10 cellular contexts compared by ENCODE assay signal in the genomic region with DNA sequence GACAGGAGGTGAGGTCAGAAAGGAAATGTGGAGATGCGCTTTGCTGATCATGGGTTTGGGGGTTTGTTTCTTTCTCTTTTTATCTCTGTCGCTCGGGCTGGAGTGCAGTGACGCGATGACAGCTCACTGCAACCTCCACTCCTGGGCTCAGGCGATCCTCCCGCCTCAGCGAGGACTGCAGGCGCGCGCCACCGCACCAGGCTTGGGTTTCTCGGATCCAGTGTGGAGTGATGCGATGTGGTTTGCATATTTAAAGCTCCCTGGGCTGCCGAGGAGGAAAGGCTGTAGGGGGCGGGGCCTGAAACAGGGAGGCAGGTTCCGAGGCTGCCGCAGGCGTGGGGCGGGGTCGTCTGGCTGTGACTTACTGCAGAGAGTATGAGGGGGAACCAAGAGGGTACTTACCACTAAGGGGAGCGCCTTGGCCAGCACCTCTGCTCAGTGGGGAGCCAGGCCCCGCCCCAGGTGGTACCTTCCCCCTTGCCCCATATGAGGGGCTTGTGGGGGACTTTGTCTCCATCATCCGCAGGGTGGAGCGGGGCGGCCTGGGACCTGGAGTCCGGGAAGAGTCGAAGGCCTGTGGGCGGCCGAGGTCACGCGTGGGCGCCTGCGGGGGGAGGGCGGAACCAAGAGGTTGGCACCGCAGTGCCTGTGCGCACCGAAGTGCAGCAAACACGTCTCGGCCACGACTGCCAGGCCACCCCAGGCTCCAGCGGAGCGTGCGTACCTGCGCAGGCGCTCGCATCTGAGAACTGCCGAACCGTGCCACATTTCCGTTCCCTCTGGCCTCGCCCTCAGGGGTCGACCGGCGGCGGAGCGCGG. TPM values are rescaled to one million over a fixed set of nuclear protein-coding genes. Genes with fewer than 3 reads are reported as not detected.
A peak's percentile ranks its signal among the peaks of the same experiment; 100 is the strongest.
DNase-seq lines count a peak whose midpoint lies in the region; ATAC-seq, FAIRE-seq and TF ChIP-seq lines count a peak whose summit lies in the region.
"Had no signal": no experiment of that assay in that cellular context is flagged by ENCODE, and none has a peak within 500 bp of the region (broad histone marks: within the 10 kb centered on the region; RNA-seq: fewer than 3 reads in every experiment).

No MANE protein-coding gene starts in this region.

- H3K4me3 Mint-ChIP-seq in naive thymus-derived CD4-positive, alpha-beta T cell = peak overlapping the region; percentile 75 to 89 (median 86)

- peak overlapping the region; percentile 80 to 98 (median 93) for H3K27ac Mint-ChIP-seq in naive thymus-derived CD4-positive, alpha-beta T cell

- DNase-seq in DMS53 (lab: John Stamatoyannopoulos, UW) (peak; percentile 81), DMS53 treated with DMSO at 0.1 percent for 48 hours (lab: John Stamatoyannopoulos, UW; ENCODE audit: unreplicated experiment) (no peak), RWPE1 (ENCODE audit: low spot score) (no peak), mammary epithelial cell (no peak), SK-N-SH (no peak), HepG2 (ENCODE audit: low spot score) (no peak), SW 1271 (lab: John Stamatoyannopoulos, UW) (no peak)
- peak; percentile 28 to 72 (median 48) for DNase-seq in naive thymus-derived CD4-positive, alpha-beta T cell

- BruUV-seq in mammary epithelial cell (replicated peaks; lab: Mats Ljungman, UMichigan) (no TSS peak), HepG2 (replicated peaks; lab: Mats Ljungman, UMichigan) (no TSS peak)

- TF ChIP-seq RAD21 in SK-N-SH (IDR thresholded peaks at IDR 0.05; ENCODE audit: low read length) = no peak
- TF ChIP-seq RAD21 in HepG2 (CRISPR knock-in tag; IDR thresholded peaks at IDR 0.05) = no peak

- ATAC-seq in naive thymus-derived CD4-positive, alpha-beta T cell = peak; percentile 69
- no peak for ATAC-seq in HepG2

- H3K9me2 ChIP-seq in SK-N-SH = no peaks in the 10 kb centered on the region

- H3K27me3 ChIP-seq in mammary epithelial cell (ENCODE audit: insufficient read depth, low read length) = no peaks in the 10 kb centered on the region
- no peaks in the 10 kb centered on the region for H3K27me3 ChIP-seq in naive thymus-derived CD4-positive, alpha-beta T cell (ENCODE audit: control insufficient read depth in 2 of 2, insufficient read depth in 2 of 2, low read length in 2 of 2)
- no peaks in the 10 kb centered on the region for H3K27me3 ChIP-seq in SK-N-SH (ENCODE audit: insufficient read depth)
- H3K27me3 ChIP-seq in HepG2 (ENCODE audit: control insufficient read depth in 1 of 2, insufficient read depth in 2 of 2, low read length in 2 of 2) = peaks cover 0 to 3% of the 10 kb centered on the region in 2 experiments; a peak in 1 of 5 replicates

- H3K27ac ChIP-seq in RWPE1 (peak overlapping the region; percentile 97), mammary epithelial cell (ENCODE audit: insufficient read depth, low read depth, low read length) (no peak overlapping the region), SK-N-SH (ENCODE audit: low read depth in 2 of 2, low read length in 1 of 2) (no peak overlapping the region), HepG2 (ENCODE audit: extremely low read length, insufficient read depth, low read length) (no peak overlapping the region)
- peak overlapping the region; percentile 66 for H3K27ac ChIP-seq in naive thymus-derived CD4-positive, alpha-beta T cell (ENCODE audit: low read depth, low read length)
- H3K27ac ChIP-seq: neutrophil had no signal

- H3K4me3 ChIP-seq in mammary epithelial cell (replicated peaks in 1 of 3; ENCODE audit: insufficient read depth in 1 of 3, low read depth in 2 of 3, low read length in 3 of 3) = no peak overlapping the region
- H3K4me3 ChIP-seq in naive thymus-derived CD4-positive, alpha-beta T cell (ENCODE audit: low read length) = peak overlapping the region; percentile 60
- H3K4me3 ChIP-seq in SK-N-SH (ENCODE audit: low read depth in 2 of 2, low read length in 1 of 2) = no peak overlapping the region
- no peak overlapping the region for H3K4me3 ChIP-seq in HepG2 (replicated peaks in 1 of 3; ENCODE audit: insufficient read depth in 1 of 3, low read depth in 2 of 3, low read length in 3 of 3)

- no peak overlapping the region for H3K9ac ChIP-seq in mammary epithelial cell (ENCODE audit: insufficient read depth, low read length)
- H3K9ac ChIP-seq in SK-N-SH = no peak overlapping the region
- H3K9ac ChIP-seq in HepG2 (ENCODE audit: insufficient read depth, low read depth, low read length) = no peak overlapping the region

- POLR2A ChIA-PET in RWPE1 (lab: Yijun Ruan, JAX; ENCODE audit: low non-redundant PET) (no interaction called here), SK-N-SH (lab: Yijun Ruan, JAX) (no interaction called here), HepG2 (lab: Yijun Ruan, JAX) (interaction anchor here (1.4 to 3.9 kb wide), 2 partner anchors 13 to 20 kb away, joined by 3 to 37 read pairs; no protein-coding TSS in a partner anchor)
- POLR2A ChIA-PET in naive thymus-derived CD4-positive, alpha-beta T cell (lab: Charles Lee) = interaction anchor here (0.6 to 2.9 kb wide), 10 partner anchors 14 to 175 kb away, joined by 3 to 19 read pairs (median 4); a partner anchor contains a TSS

- H3K9me3 ChIP-seq in mammary epithelial cell (replicated peaks; ENCODE audit: insufficient read depth, low read length) (no peaks in the 10 kb centered on the region), SK-N-SH (no peaks in the 10 kb centered on the region), HepG2 (ENCODE audit: low read length) (no peaks in the 10 kb centered on the region)
- H3K9me3 ChIP-seq in naive thymus-derived CD4-positive, alpha-beta T cell (ENCODE audit: control insufficient read depth in 2 of 3, low read length in 3 of 3) = no peaks in the 10 kb centered on the region
- H3K9me3 ChIP-seq: neutrophil had no signal

- H3K4me1 ChIP-seq in mammary epithelial cell (ENCODE audit: insufficient read depth, low read length) (peaks cover 41% of the 10 kb centered on the region), SK-N-SH (ENCODE audit: control insufficient read depth in 1 of 2, insufficient read depth in 2 of 2, low read depth in 1 of 2, low read length in 1 of 2) (peaks cover 11 to 16% of the 10 kb centered on the region in 2 experiments; a peak in 3 of 4 replicates), HepG2 (ENCODE audit: insufficient read depth, low read length) (peaks cover 55% of the 10 kb centered on the region)
- peaks cover 5 to 6% of the 10 kb centered on the region in 2 donors for H3K4me1 ChIP-seq in naive thymus-derived CD4-positive, alpha-beta T cell (ENCODE audit: control insufficient read depth in 2 of 2, insufficient read depth in 2 of 2, low read length in 2 of 2)

- H3K36me3 ChIP-seq in mammary epithelial cell (ENCODE audit: insufficient read depth, low read length) (no peaks in the 10 kb centered on the region), SK-N-SH (replicated peaks in 1 of 2; ENCODE audit: control insufficient read depth in 1 of 2, insufficient read depth in 2 of 2, low read length in 1 of 2) (no peaks in the 10 kb centered on the region), HepG2 (replicated peaks in 1 of 2; ENCODE audit: control insufficient read depth in 1 of 2, insufficient read depth in 2 of 2, low read length in 2 of 2) (no peaks in the 10 kb centered on the region)
- H3K36me3 ChIP-seq in naive thymus-derived CD4-positive, alpha-beta T cell (ENCODE audit: control insufficient read depth in 2 of 3, insufficient read depth in 3 of 3, low read length in 3 of 3) = no peaks in the 10 kb centered on the region
- H3K36me3 ChIP-seq: neutrophil had no signal

- TF ChIP-seq EP300 in SK-N-SH (IDR thresholded peaks at IDR 0.05; ENCODE audit: borderline replicate concordance in 1 of 2, low read depth in 1 of 2, low read length in 1 of 2) (no peak), HepG2 (IDR thresholded peaks at IDR 0.05; ENCODE audit: low read depth in 2 of 2, low read length in 2 of 2) (no peak), HepG2 (CRISPR knock-in tag; IDR thresholded peaks at IDR 0.05; ENCODE audit: borderline replicate concordance) (no peak)

- no peak for FAIRE-seq in HepG2 (lab: Jason Lieb, UNC)
- FAIRE-seq: A204.1 had no signal

- TF ChIP-seq CTCF in RWPE1 (conservative IDR thresholded peaks at IDR 0.05; ENCODE audit: low read depth) = no peak
- no peak for TF ChIP-seq CTCF in mammary epithelial cell (conservative IDR thresholded peaks at IDR 0.05 in 1 of 2, IDR thresholded peaks at IDR 0.05 in 1 of 2; ENCODE audit: extremely low read depth in 1 of 2, insufficient read depth in 1 of 2, low read depth in 1 of 2, low read length in 2 of 2)
- no peak for TF ChIP-seq CTCF in SK-N-SH (IDR thresholded peaks at IDR 0.05)
- TF ChIP-seq CTCF in HepG2 (CRISPR knock-in tag; IDR thresholded peaks at IDR 0.05) = no peak

- dilution Hi-C loops in mammary epithelial cell (cut with HindIII; ENCODE audit: low sequenced_read_pairs) = no loop called here

- peaks cover 0 to 2% (median 0%) of the 10 kb centered on the region in 5 donors for H3K36me3 Mint-ChIP-seq in naive thymus-derived CD4-positive, alpha-beta T cell

- H4K20me1 ChIP-seq in mammary epithelial cell (ENCODE audit: insufficient read depth, low read length) (no peaks in the 10 kb centered on the region), SK-N-SH (ENCODE audit: insufficient read depth) (no peaks in the 10 kb centered on the region), HepG2 (ENCODE audit: insufficient read depth, low read length) (no peaks in the 10 kb centered on the region)

- intact Hi-C loops in mammary epithelial cell (cut with micrococcal nuclease) (no loop called here), HepG2 (cut with micrococcal nuclease; ENCODE audit: unreplicated experiment) (no loop called here)
- intact Hi-C loops in naive thymus-derived CD4-positive, alpha-beta T cell (cut with micrococcal nuclease) = loop anchor here in 1 of 2 donors (1.0 to 2.0 kb wide), 4 partner anchors 14 to 76 kb away; a partner anchor contains a TSS

- no peaks in the 10 kb centered on the region for H3F3A ChIP-seq in SK-N-SH (replicated peaks; ENCODE audit: insufficient read depth)

- H3K4me2 ChIP-seq in mammary epithelial cell (ENCODE audit: insufficient read depth, low read depth, low read length) (peak overlapping the region; percentile 25), SK-N-SH (no peak overlapping the region), HepG2 (ENCODE audit: low read depth, low read length) (no peak overlapping the region)

- CTCF ChIA-PET in RWPE1 (lab: Yijun Ruan, JAX) = no interaction called here
- CTCF ChIA-PET in mammary epithelial cell (lab: Charles Lee; ENCODE audit: low non-redundant PET) = no interaction called here
- CTCF ChIA-PET in naive thymus-derived CD4-positive, alpha-beta T cell (lab: Charles Lee) = interaction anchor here (1.9 to 2.1 kb wide), 2 partner anchors 101 to 108 kb away, joined by 6 to 14 read pairs; no protein-coding TSS in a partner anchor
- CTCF ChIA-PET in SK-N-SH (lab: Yijun Ruan, JAX) = interaction anchor here (1.0 to 1.7 kb wide), 4 partner anchors 19 to 115 kb away, joined by 3 to 5 read pairs (median 4); no protein-coding TSS in a partner anchor
- CTCF ChIA-PET in HepG2 (lab: Yijun Ruan, JAX; ENCODE audit: low intra/inter-chr PET ratio, low total read pairs) = no interaction called here

- WGBS in mammary epithelial cell (ENCODE audit: low coverage, missing lambda C conversion rate) = 59% methylated on average over 20 of the region's 57 CpGs
- WGBS in SK-N-SH (ENCODE audit: low lambda C conversion rate) = 94% methylated on average over 49 of the region's 57 CpGs
- 80% methylated on average over 53 of the region's 57 CpGs for WGBS in HepG2 (ENCODE audit: low lambda C conversion rate)

- H3K27me3 Mint-ChIP-seq in naive thymus-derived CD4-positive, alpha-beta T cell = peaks cover 0 to 4% (median 0%) of the 10 kb centered on the region in 5 donors

- H3K79me2 ChIP-seq in mammary epithelial cell (ENCODE audit: insufficient read depth, low read length) (no peaks in the 10 kb centered on the region), SK-N-SH (ENCODE audit: insufficient read depth) (no peaks in the 10 kb centered on the region), HepG2 (ENCODE audit: insufficient read depth, low read length) (no peaks in the 10 kb centered on the region)

- H3K9me3 Mint-ChIP-seq in naive thymus-derived CD4-positive, alpha-beta T cell = no peaks in the 10 kb centered on the region

- H2AFZ ChIP-seq in mammary epithelial cell (ENCODE audit: low read depth, low read length) (peak overlapping the region; percentile 58), SK-N-SH (ENCODE audit: low read depth) (no peak overlapping the region), HepG2 (ENCODE audit: low read length) (no peak overlapping the region)

- TF ChIP-seq POLR2A in HepG2 (IDR thresholded peaks at IDR 0.05; ENCODE audit: insufficient read depth in 1 of 2, low read depth in 2 of 2, low read length in 2 of 2) = no peak

- in situ Hi-C loops in mammary epithelial cell (cut with MboI; ENCODE audit: low sequenced_read_pairs in 2 of 2) (loop anchor here in 1 of 2 donors (25.0 kb wide), 1 partner anchor 569 kb away; no protein-coding TSS in a partner anchor), HepG2 (cut with HindIII; ENCODE audit: extremely low pct_ligation_motif_present, low pct_unique_long_range_greater_than_20kb) (no loop called here)

- peaks cover 16 to 40% (median 29%) of the 10 kb centered on the region in 7 donors for H3K4me1 Mint-ChIP-seq in naive thymus-derived CD4-positive, alpha-beta T cell

RNA-seq across cellular contexts. Expression of a gene that starts 12.7 kb away (rescaled TPM):
- total RNA-seq in mammary epithelial cell = 10 to 100 TPM; 41.0 to 70.6 TPM
- polyA plus RNA-seq in mammary epithelial cell = 62.0 TPM
- 81.7 TPM for polyA minus RNA-seq in mammary epithelial cell
- total RNA-seq in naive thymus-derived CD4-positive, alpha-beta T cell = 10 to 100 TPM; 16.9 to 78.8 (median 22.0) TPM
- polyA plus RNA-seq in naive thymus-derived CD4-positive, alpha-beta T cell = 10 to 100 TPM in 1 of 2 donors, 1 to 10 TPM in 1; 9.6 to 21.7 TPM
- polyA plus RNA-seq in SK-N-SH (2012; rRNA removed) = 15.4 and 21.2 TPM in 2 replicates
- 9.1 and 14.5 TPM in 2 replicates for polyA plus RNA-seq in SK-N-SH (2012; cell fraction: cytosol; rRNA removed)
- polyA plus RNA-seq in SK-N-SH (2012; cell fraction: nucleus; rRNA removed) = 16.2 and 20.5 TPM in 2 replicates
- 23.8 and 25.9 TPM in 2 replicates for total RNA-seq in HepG2 (2016; rRNA removed; fragmentation: Illumina TruSeq; extraction: Trizol)
- 16.2 and 22.7 TPM in 2 replicates for total RNA-seq in HepG2 (2016; cell fraction: cytosol; rRNA removed; fragmentation: Illumina TruSeq; extraction: Trizol; ENCODE audit: low read depth)
- 24.2 and 26.8 TPM in 2 replicates for total RNA-seq in HepG2 (2016; cell fraction: insoluble cytoplasmic fraction; rRNA removed; fragmentation: Illumina TruSeq; extraction: Trizol)
- 40.6 and 46.1 TPM in 2 replicates for total RNA-seq in HepG2 (2016; cell fraction: membrane; rRNA removed; fragmentation: Illumina TruSeq; extraction: Trizol)
- 11.2 and 14.0 TPM in 2 replicates for total RNA-seq in HepG2 (2016; cell fraction: nucleus; rRNA removed; fragmentation: Illumina TruSeq; extraction: Trizol)
- 15.0 and 22.2 TPM in 2 replicates for polyA plus RNA-seq in HepG2 (2011; rRNA removed)
- polyA plus RNA-seq in HepG2 (2011; cell fraction: cytosol; rRNA removed) = 19.9 and 23.5 TPM in 2 replicates
- polyA plus RNA-seq in HepG2 (2011; cell fraction: nucleus; rRNA removed) = 13.5 and 15.1 TPM in 2 replicates
- polyA plus RNA-seq in HepG2 (2012) = 10.2 and 16.3 TPM in 2 replicates
- polyA plus RNA-seq in HepG2 (2016; cell fraction: cytosol; fragmentation: Illumina TruSeq; extraction: Trizol; ENCODE audit: low read depth) = 21.1 and 27.3 TPM in 2 replicates
- polyA plus RNA-seq in HepG2 (2016; cell fraction: insoluble cytoplasmic fraction; fragmentation: Illumina TruSeq; extraction: Trizol; ENCODE audit: low read depth) = 25.7 and 28.6 TPM in 2 replicates
- polyA plus RNA-seq in HepG2 (2016; cell fraction: membrane; fragmentation: Illumina TruSeq; extraction: Trizol; ENCODE audit: low read depth) = 36.0 and 39.7 TPM in 2 replicates
- polyA plus RNA-seq in HepG2 (2016; cell fraction: nucleus; fragmentation: Illumina TruSeq; extraction: Trizol; ENCODE audit: insufficient read depth, low read depth) = 24.6 and 25.1 TPM in 2 replicates
- 38.8 and 50.3 TPM in 2 replicates for polyA minus RNA-seq in HepG2 (2011; rRNA and poly(A)+ RNA removed; ENCODE audit: low replicate concordance)
- polyA minus RNA-seq in HepG2 (2011; cell fraction: cytosol; rRNA and poly(A)+ RNA removed) = 14.0 and 16.7 TPM in 2 replicates
- polyA minus RNA-seq in HepG2 (2011; cell fraction: nucleus; rRNA and poly(A)+ RNA removed) = 7.6 and 8.2 TPM in 2 replicates

RNA-seq across cellular contexts. Expression of a gene that starts 28.3 kb away (rescaled TPM):
- total RNA-seq in mammary epithelial cell (100 to 1,000 TPM; 125 to 155 TPM), HepG2 (2016; rRNA removed; fragmentation: Illumina TruSeq; extraction: Trizol) (3.4 and 3.8 TPM in 2 replicates)
- polyA plus RNA-seq in mammary epithelial cell (106 TPM), SK-N-SH (2012; rRNA removed) (4.7 and 8.1 TPM in 2 replicates), HepG2 (2011; rRNA removed) (21.4 and 27.4 TPM in 2 replicates)
- polyA minus RNA-seq in mammary epithelial cell = 270 TPM
- total RNA-seq in naive thymus-derived CD4-positive, alpha-beta T cell = 10 to 100 TPM; 35.6 to 65.7 (median 47.7) TPM
- polyA plus RNA-seq in naive thymus-derived CD4-positive, alpha-beta T cell = 1 to 10 TPM; 1.7 to 7.3 TPM
- 1.9 and 3.7 TPM in 2 replicates for polyA plus RNA-seq in SK-N-SH (2012; cell fraction: cytosol; rRNA removed)
- 22.6 and 23.4 TPM in 2 replicates for polyA plus RNA-seq in SK-N-SH (2012; cell fraction: nucleus; rRNA removed)
- total RNA-seq in HepG2 (2016; cell fraction: cytosol; rRNA removed; fragmentation: Illumina TruSeq; extraction: Trizol; ENCODE audit: low read depth) = 0.30 and 0.44 TPM in 2 replicates
- total RNA-seq in HepG2 (2016; cell fraction: insoluble cytoplasmic fraction; rRNA removed; fragmentation: Illumina TruSeq; extraction: Trizol) = 2.6 and 4.1 TPM in 2 replicates
- total RNA-seq in HepG2 (2016; cell fraction: membrane; rRNA removed; fragmentation: Illumina TruSeq; extraction: Trizol) = 1.5 and 1.7 TPM in 2 replicates
- total RNA-seq in HepG2 (2016; cell fraction: nucleus; rRNA removed; fragmentation: Illumina TruSeq; extraction: Trizol) = 5.0 and 5.8 TPM in 2 replicates
- polyA plus RNA-seq in HepG2 (2011; cell fraction: cytosol; rRNA removed) = 11.6 and 15.9 TPM in 2 replicates
- polyA plus RNA-seq in HepG2 (2011; cell fraction: nucleus; rRNA removed) = 175 and 242 TPM in 2 replicates
- polyA plus RNA-seq in HepG2 (2012) = 10.0 and 18.8 TPM in 2 replicates
- polyA plus RNA-seq in HepG2 (2016; cell fraction: cytosol; fragmentation: Illumina TruSeq; extraction: Trizol; ENCODE audit: low read depth) = 0.20 and 0.24 TPM in 2 replicates
- 1.6 and 2.3 TPM in 2 replicates for polyA plus RNA-seq in HepG2 (2016; cell fraction: insoluble cytoplasmic fraction; fragmentation: Illumina TruSeq; extraction: Trizol; ENCODE audit: low read depth)
- 0.54 and 0.78 TPM in 2 replicates for polyA plus RNA-seq in HepG2 (2016; cell fraction: membrane; fragmentation: Illumina TruSeq; extraction: Trizol; ENCODE audit: low read depth)
- 11.8 and 13.7 TPM in 2 replicates for polyA plus RNA-seq in HepG2 (2016; cell fraction: nucleus; fragmentation: Illumina TruSeq; extraction: Trizol; ENCODE audit: insufficient read depth, low read depth)
- 47.0 and 79.8 TPM in 2 replicates for polyA minus RNA-seq in HepG2 (2011; rRNA and poly(A)+ RNA removed; ENCODE audit: low replicate concordance)
- 20.4 and 20.8 TPM in 2 replicates for polyA minus RNA-seq in HepG2 (2011; cell fraction: cytosol; rRNA and poly(A)+ RNA removed)
- polyA minus RNA-seq in HepG2 (2011; cell fraction: nucleus; rRNA and poly(A)+ RNA removed) = 36.2 and 39.1 TPM in 2 replicates

Comparison
In these comparisons a context has a peak if more than half of its experiments do, and no peak if none do; other contexts are left out.
1. DNase-seq: peak in DMS53 (single experiment) and naive thymus-derived CD4-positive, alpha-beta T cell (9 of 9); none in DMS53 treated with DMSO at 0.1 percent for 48 hours (single experiment), RWPE1 (single experiment), mammary epithelial cell (single experiment), SK-N-SH (single experiment), HepG2 (single experiment) and SW 1271 (0 of 2).
2. H3K27ac ChIP-seq: peak in RWPE1 (single experiment) and naive thymus-derived CD4-positive, alpha-beta T cell (single experiment); none in mammary epithelial cell (single experiment), SK-N-SH (0 of 2) and HepG2 (single experiment).
3. CTCF ChIA-PET loops: an anchor here in naive thymus-derived CD4-positive, alpha-beta T cell (1.9 to 2.1 kb wide) and SK-N-SH (1.0 to 1.7 kb wide); none called in RWPE1, mammary epithelial cell and HepG2.
4. POLR2A ChIA-PET loops: an anchor here in naive thymus-derived CD4-positive, alpha-beta T cell (0.6 to 2.9 kb wide) and HepG2 (1.4 to 3.9 kb wide); none called in RWPE1 and SK-N-SH.